8 cellular contexts compared by ENCODE assay signal in the genomic region with DNA sequence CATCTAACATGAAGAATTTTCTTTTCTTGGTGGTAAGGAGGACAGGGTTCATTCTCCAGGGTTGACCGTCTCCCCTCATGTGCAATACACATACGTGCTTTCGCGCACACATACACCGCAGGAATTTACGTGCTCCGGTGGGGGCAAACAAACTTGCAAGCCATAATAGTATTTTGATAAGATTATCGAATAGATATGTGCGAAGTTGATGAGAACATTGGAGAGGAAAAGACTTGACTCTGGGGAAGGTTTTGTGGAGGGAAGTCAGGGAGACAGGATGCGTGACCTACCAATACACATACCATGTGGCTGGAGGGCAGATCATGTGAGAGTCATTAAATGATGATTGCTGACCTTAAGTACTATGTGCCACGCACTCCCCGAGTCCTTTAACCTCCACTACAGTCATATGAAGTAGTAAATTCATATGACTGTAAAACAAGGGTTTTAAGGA. TPM values are rescaled to one million over a fixed set of nuclear protein-coding genes. Genes with fewer than 3 reads are reported as not detected.
DNase-seq lines count a peak whose midpoint lies in the region; ATAC-seq and TF ChIP-seq lines count a peak whose summit lies in the region.

No MANE protein-coding gene starts in this region.

- H3K27me3 Mint-ChIP-seq in CD14-positive monocyte (ENCODE audit: low read depth in 3 of 3) (no peaks in the 10 kb centered on the region), T-cell (no peaks in the 10 kb centered on the region)

- peaks cover 2 to 4% of the 10 kb centered on the region in 2 donors for H3K36me3 Mint-ChIP-seq in CD14-positive monocyte
- peaks cover 6% of the 10 kb centered on the region for H3K36me3 Mint-ChIP-seq in T-cell

- BruUV-seq in HCT116 (replicated peaks; lab: Mats Ljungman, UMichigan) = no TSS peak

- intact Hi-C loops in CD14-positive monocyte (cut with micrococcal nuclease) (no loop called here), HCT116 (cut with micrococcal nuclease) (no loop called here)

- H4K20me1 ChIP-seq in HCT116 (ENCODE audit: insufficient read depth) = no peaks in the 10 kb centered on the region

- H2AFZ ChIP-seq in HCT116 (ENCODE audit: low read depth, low read length, poor library complexity, severe bottlenecking) = peak overlapping the region; percentile 88

- H3K4me1 Mint-ChIP-seq in CD14-positive monocyte (peaks cover 43% of the 10 kb centered on the region), T-cell (peaks cover 27 to 40% (median 37%) of the 10 kb centered on the region in 3 donors)

- H3K4me2 ChIP-seq in HCT116 (ENCODE audit: low read length) = peak overlapping the region; percentile 92

- no peak for TF ChIP-seq RAD21 in HCT116 (IDR thresholded peaks at IDR 0.05; ENCODE audit: low read depth)

- H3K36me3 ChIP-seq in HCT116 (ENCODE audit: control insufficient read depth in 1 of 2, insufficient read depth in 2 of 2, low read length in 2 of 2) = peaks cover 0 to under 1% of the 10 kb centered on the region in 2 experiments; a peak in 1 of 4 replicates
- H3K36me3 ChIP-seq in rectal smooth muscle tissue (ENCODE audit: control insufficient read depth, insufficient read depth, low read length) = no peaks in the 10 kb centered on the region

- POLR2A ChIA-PET in HCT116 (lab: Charles Lee) (no interaction called here), T-cell (lab: Charles Lee) (interaction anchor here in 1 of 2 donors (0.8 kb wide), 1 partner anchor 18 kb away, joined by 6 read pairs; no protein-coding TSS in a partner anchor)

- H3K27me3 ChIP-seq in HCT116 (ENCODE audit: insufficient read depth, low read length) (no peaks in the 10 kb centered on the region), rectal smooth muscle tissue (ENCODE audit: control insufficient read depth, insufficient read depth, low read length) (no peaks in the 10 kb centered on the region)

- H3K4me3 Mint-ChIP-seq in CD14-positive monocyte (peak overlapping the region; percentile 98), T-cell (peak overlapping the region; percentile 94 to 96 (median 94))

- RAD21 ChIA-PET in HCT116 (lab: Charles Lee; ENCODE audit: low non-redundant PET in 1 of 2, low total read pairs in 2 of 2, uncharacterized antibody in 2 of 2, unreplicated experiment in 2 of 2) = no interaction called here

- no peak for ATAC-seq in HCT116
- no peak for ATAC-seq in T-cell (replicated peaks in 1 of 4)
- ATAC-seq in HG03039 (IDR thresholded peaks at IDR 0.05; ENCODE audit: unreplicated experiment) = no peak
- ATAC-seq in HG02798 (IDR thresholded peaks at IDR 0.05; ENCODE audit: poor library complexity, unreplicated experiment) = no peak

- H3K9me2 ChIP-seq in HCT116 (ENCODE audit: insufficient read depth) = no peaks in the 10 kb centered on the region

- H3K9me3 Mint-ChIP-seq in CD14-positive monocyte (peaks cover 0 to 2% (median 0%) of the 10 kb centered on the region in 7 donors), T-cell (no peaks in the 10 kb centered on the region)

- H3K4me3 ChIP-seq in HCT116 (replicated peaks in 1 of 2; ENCODE audit: low read depth in 1 of 2, low read length in 2 of 2) (peak overlapping the region; percentile 80 to 93), rectal smooth muscle tissue (ENCODE audit: low read length) (peak overlapping the region; percentile 100)

- H3K27ac ChIP-seq in HCT116 (ENCODE audit: low read depth, low read length) (0 out of 2 replicates have a peak overlapping the region, but pooled peaks have one; percentile 6), rectal smooth muscle tissue (ENCODE audit: low read depth, low read length) (peak overlapping the region; percentile 38)

- CTCF ChIA-PET in HCT116 (lab: Charles Lee) (no interaction called here), T-cell (lab: Charles Lee) (interaction anchor here in 1 of 2 donors (0.5 to 0.8 kb wide), 2 partner anchors 18 to 1007 kb away, joined by 3 read pairs; no protein-coding TSS in a partner anchor)

- no peaks in the 10 kb centered on the region for H3K9me3 ChIP-seq in HCT116 (ENCODE audit: control insufficient read depth in 1 of 2, insufficient read depth in 1 of 2, low read depth in 1 of 2, low read length in 2 of 2)

- H3K27ac Mint-ChIP-seq in CD14-positive monocyte (peak overlapping the region; percentile 85 to 99 (median 97)), T-cell (peak overlapping the region in 1 of 2 donors; percentile 94)

- no peak for TF ChIP-seq CTCF in CD14-positive monocyte (IDR thresholded peaks at IDR 0.05)
- no peak for TF ChIP-seq CTCF in HCT116 (IDR thresholded peaks at IDR 0.05 in 2 of 3, conservative IDR thresholded peaks at IDR 0.05 in 1 of 3; ENCODE audit: borderline replicate concordance in 1 of 3, insufficient read depth in 1 of 3, low read depth in 2 of 3, low read length in 2 of 3)

- DNase-seq in CD14-positive monocyte (ENCODE audit: low spot score) (peak; percentile 67), HCT116 (ENCODE audit: low read depth, low spot score) (no peak), T-cell (no peak), fibroblast of gingiva (ENCODE audit: low read depth) (peak; percentile 33)
- no peak for DNase-seq in central memory CD4-positive, alpha-beta T cell

- peak overlapping the region; percentile 79 for H3K9ac ChIP-seq in HCT116 (ENCODE audit: low read length)
- peak overlapping the region; percentile 87 for H3K9ac ChIP-seq in rectal smooth muscle tissue (ENCODE audit: low read length)

- no peak for TF ChIP-seq POLR2A in HCT116 (IDR thresholded peaks at IDR 0.05; ENCODE audit: borderline replicate concordance, extremely low read depth, insufficient read depth, insufficient read length)

- H3K4me1 ChIP-seq in HCT116 (ENCODE audit: control insufficient read depth in 1 of 2, insufficient read depth in 2 of 2, low read length in 2 of 2) = peaks cover 5 to 20% of the 10 kb centered on the region in 2 experiments; a peak in 3 of 4 replicates
- H3K4me1 ChIP-seq in rectal smooth muscle tissue (ENCODE audit: control insufficient read depth, insufficient read depth, low read length) = peaks cover 2% of the 10 kb centered on the region

- H3K79me2 ChIP-seq in HCT116 (ENCODE audit: insufficient read depth, low read length) = peaks cover 9% of the 10 kb centered on the region; the same call in 1 of the 2 replicates

TF ChIP-seq in HCT116, 20 proteins besides CTCF, POLR2A, EP300 and RAD21:
- TF ChIP-seq, protein P1, sequence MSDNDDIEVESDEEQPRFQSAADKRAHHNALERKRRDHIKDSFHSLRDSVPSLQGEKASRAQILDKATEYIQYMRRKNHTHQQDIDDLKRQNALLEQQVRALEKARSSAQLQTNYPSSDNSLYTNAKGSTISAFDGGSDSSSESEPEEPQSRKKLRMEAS (IDR thresholded peaks at IDR 0.05) = peak; percentile 40
- TF ChIP-seq EZH2phosphoT487 (IDR thresholded peaks at IDR 0.05; ENCODE audit: borderline replicate concordance) = no peak
TF ChIP-seq in HCT116: peak in this region for 1.

RNA-seq across cellular contexts. Expression of a gene that starts 0.9 kb away (rescaled TPM):
- polyA plus RNA-seq in CD14-positive monocyte = 10 to 100 TPM in 1 of 2 donors, 1 to 10 TPM in 1; 9.4 to 11.6 TPM
- total RNA-seq in HCT116 (2021; ENCODE audit: unreplicated experiment) (20.0 TPM), T-cell (10 to 100 TPM; 25.4 to 47.9 (median 30.0) TPM)
- 6.1 and 7.5 TPM in 2 replicates for polyA plus RNA-seq in HCT116 (2012)

RNA-seq across cellular contexts. Expression of a gene that starts 4.1 kb away (rescaled TPM):
- polyA plus RNA-seq in CD14-positive monocyte = 1 to 10 TPM; 1.0 to 2.3 TPM
- 13.2 TPM for total RNA-seq in HCT116 (2021; ENCODE audit: unreplicated experiment)
- polyA plus RNA-seq in HCT116 (2012) = 3.5 and 5.1 TPM in 2 replicates
- 10 to 100 TPM; 26.0 to 37.6 (median 32.5) TPM for total RNA-seq in T-cell

Comparison
In these comparisons a context has a peak if more than half of its experiments do, and no peak if none do; other contexts are left out.
1. DNase-seq: peak in CD14-positive monocyte (single experiment) and fibroblast of gingiva (single experiment); none in HCT116 (single experiment), T-cell (0 of 34) and central memory CD4-positive, alpha-beta T cell (single experiment).